Comparison of ENCODE assay signal across 30 cellular contexts in the genomic region with DNA sequence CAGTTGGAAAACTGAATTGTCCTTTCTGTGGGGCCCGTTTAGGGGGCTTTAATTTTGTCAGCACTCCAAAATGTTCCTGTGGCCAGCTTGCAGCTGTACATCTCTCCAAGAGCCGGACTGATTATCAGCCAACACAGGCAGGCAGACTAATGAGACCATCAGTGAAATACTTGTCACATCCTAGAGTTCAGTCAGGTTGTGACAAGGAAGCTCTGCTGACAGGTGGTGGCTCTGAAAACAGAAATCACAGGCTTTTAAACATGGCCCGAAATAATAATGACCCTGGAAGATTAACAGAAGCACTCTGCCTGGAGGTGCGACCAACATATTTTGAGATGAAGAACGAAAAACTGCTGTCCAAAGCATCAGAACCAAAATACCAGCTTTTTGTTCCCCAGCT. TPM values are rescaled to one million over a fixed set of nuclear protein-coding genes. Genes with fewer than 3 reads are reported as not detected.
A peak's percentile ranks its signal among the peaks of the same experiment; 100 is the strongest.
DNase-seq lines count a peak whose midpoint lies in the region; ATAC-seq and TF ChIP-seq lines count a peak whose summit lies in the region.
"Had no signal": no experiment of that assay in that cellular context is flagged by ENCODE, and none has a peak within 500 bp of the region (broad histone marks: within the 10 kb centered on the region; RNA-seq: fewer than 3 reads in every experiment).

No MANE protein-coding gene starts in this region.

- no peaks in the 10 kb centered on the region for H4K20me1 ChIP-seq in neural cell (ENCODE audit: insufficient read depth)

- no peak overlapping the region for H2AFZ ChIP-seq in neural cell (ENCODE audit: low read depth, low read length)

- DNase-seq in left ventricle myocardium inferior, result no peak
- DNase-seq in right atrium auricular region (ENCODE audit: low spot score), result no peak
- peak; percentile 6 for DNase-seq in cerebellum (ENCODE audit: low spot score)
- DNase-seq in tibial artery, result no peak
- DNase-seq in stimulated activated naive CD4-positive, alpha-beta T cell (lab: John Stamatoyannopoulos, UW), result no peak
- no peak for DNase-seq in GM10266 (ENCODE audit: extremely low spot score)
- DNase-seq: ACHN; activated CD4-positive, alpha-beta T cell treated with anti-CD3 and anti-CD28 coated beads for 4 hours; activated naive CD4-positive, alpha-beta T cell treated with anti-CD3 and anti-CD28 coated beads, Interleukin-2, amount 10 ng/mL, durations not matched to agents 7 days and 5 days; adrenal gland; BE2C; CD8-positive, alpha-beta T cell; cortex of kidney; erythroblast; glutamatergic neuron; islet precursor cell; natural killer cell; NCI-H1105 treated with DMSO at 0.1 percent for 48 hours; NCI-H2029 treated with DMSO at 0.1 percent for 48 hours; small intestine; stimulated activated CD4-positive, alpha-beta T cell treated with anti-CD3 and anti-CD28 coated beads, Interleukin-1b, Interleukin-23, amount 100 ng/mL, for 48 hours; T1000; trophoblast cell; WERI-Rb-1 had no signal

- no peak for ATAC-seq in GM21526 (IDR thresholded peaks at IDR 0.05; ENCODE audit: low FRiP score, unreplicated experiment)
- ATAC-seq: activated T-helper 17 cell treated with anti-CD3 and anti-CD28 coated beads, Interleukin-2, amount 50 U/mL, for 72 hours; CD8-positive, alpha-beta T cell; K562; natural killer cell had no signal

- H3K4me1 ChIP-seq in left ventricle myocardium inferior (peaks cover 15% of the 10 kb centered on the region), right atrium auricular region (peaks cover 0 to 22% of the 10 kb centered on the region in 2 donors), tibial artery (peaks cover 0 to 31% (median 9%) of the 10 kb centered on the region in 4 donors)
- H3K4me1 ChIP-seq: adrenal gland, BE2C, SJSA1 had no signal

- TF ChIP-seq RAD21 in neural cell (conservative IDR thresholded peaks at IDR 0.05), result no peak

- H3K27ac ChIP-seq in left ventricle myocardium inferior (replicated peaks), result peak overlapping the region; percentile 13
- H3K27ac ChIP-seq in right atrium auricular region, result peak overlapping the region in 1 of 2 donors; percentile 39
- no peak overlapping the region for H3K27ac ChIP-seq in neural cell (ENCODE audit: low read length)
- peak overlapping the region in 1 of 2 donors; percentile 24 for H3K27ac ChIP-seq in tibial artery
- H3K27ac ChIP-seq: adrenal gland, SJSA1, WERI-Rb-1 had no signal

- no peaks in the 10 kb centered on the region for H3K79me2 ChIP-seq in neural cell (replicated peaks; ENCODE audit: insufficient read depth, low read length)

- H3K9me3 ChIP-seq in left ventricle myocardium inferior (replicated peaks), result no peaks in the 10 kb centered on the region
- H3K9me3 ChIP-seq in right atrium auricular region, result no peaks in the 10 kb centered on the region
- no peaks in the 10 kb centered on the region for H3K9me3 ChIP-seq in neural cell (ENCODE audit: low read length)
- no peaks in the 10 kb centered on the region for H3K9me3 ChIP-seq in tibial artery
- H3K9me3 ChIP-seq: adrenal gland, BE2C, SJSA1 had no signal

- H3K27me3 ChIP-seq in left ventricle myocardium inferior (ENCODE audit: low read depth), result no peaks in the 10 kb centered on the region
- no peaks in the 10 kb centered on the region for H3K27me3 ChIP-seq in right atrium auricular region
- no peaks in the 10 kb centered on the region for H3K27me3 ChIP-seq in neural cell (ENCODE audit: insufficient read depth, low read depth, low read length)
- no peaks in the 10 kb centered on the region for H3K27me3 ChIP-seq in tibial artery
- H3K27me3 ChIP-seq: adrenal gland, BE2C, SJSA1 had no signal

- TF ChIP-seq EP300 in neural cell (conservative IDR thresholded peaks at IDR 0.05; ENCODE audit: poor library complexity, severe bottlenecking), result peak; percentile 61

- TF ChIP-seq CTCF in left ventricle myocardium inferior (IDR thresholded peaks at IDR 0.05; ENCODE audit: borderline replicate concordance), result no peak
- TF ChIP-seq CTCF in right atrium auricular region (IDR thresholded peaks at IDR 0.05), result no peak
- no peak for TF ChIP-seq CTCF in neural cell (IDR thresholded peaks at IDR 0.05; ENCODE audit: poor library complexity, severe bottlenecking)
- no peak for TF ChIP-seq CTCF in tibial artery (IDR thresholded peaks at IDR 0.05)
- TF ChIP-seq CTCF in GM10266 (IDR thresholded peaks at IDR 0.05; ENCODE audit: control insufficient read depth, insufficient read depth, low read depth, missing control alignments), result no peak

- no peaks in the 10 kb centered on the region for H3K9me2 ChIP-seq in neural cell (ENCODE audit: insufficient read depth, low read length)

- no peaks in the 10 kb centered on the region for H3F3A ChIP-seq in neural cell (ENCODE audit: insufficient read depth, low read length, poor library complexity, severe bottlenecking)

- H3K36me3 ChIP-seq in left ventricle myocardium inferior (no peaks in the 10 kb centered on the region), right atrium auricular region (no peaks in the 10 kb centered on the region), neural cell (ENCODE audit: insufficient read depth, low read length) (no peaks in the 10 kb centered on the region), tibial artery (peaks cover 0 to 13% (median 9%) of the 10 kb centered on the region in 3 donors)
- H3K36me3 ChIP-seq: adrenal gland, BE2C, SJSA1, WERI-Rb-1 had no signal

- no peak overlapping the region for H3K9ac ChIP-seq in neural cell (ENCODE audit: low read length)

- intact Hi-C loops in left ventricle myocardium inferior (cut with micrococcal nuclease), result no loop called here
- intact Hi-C loops in tibial artery (cut with DNase I; ENCODE audit: low total_unique reads), result no loop called here

- H3K4me2 ChIP-seq in neural cell (ENCODE audit: low read length), result no peak overlapping the region

- H3K4me3 ChIP-seq in left ventricle myocardium inferior, result no peak overlapping the region
- no peak overlapping the region for H3K4me3 ChIP-seq in right atrium auricular region
- no peak overlapping the region for H3K4me3 ChIP-seq in neural cell (ENCODE audit: low read length)
- H3K4me3 ChIP-seq in tibial artery, result no peak overlapping the region
- H3K4me3 ChIP-seq: adrenal gland, K562, SJSA1 had no signal

TF ChIP-seq in neural cell, 6 proteins besides CTCF, POLR2A, EP300 and RAD21:
- TF ChIP-seq TAF1 (IDR thresholded peaks at IDR 0.05; ENCODE audit: low read depth) (no peak), SMC3 (conservative IDR thresholded peaks at IDR 0.05; ENCODE audit: poor library complexity) (no peak), POLR2AphosphoS5 (IDR thresholded peaks at IDR 0.05) (no peak), EZH2 (IDR thresholded peaks at IDR 0.05; ENCODE audit: borderline replicate concordance, insufficient read depth, low read length, poor library complexity, severe bottlenecking) (no peak), MXI1 (conservative IDR thresholded peaks at IDR 0.05; ENCODE audit: poor library complexity, severe bottlenecking) (no peak)
- TF ChIP-seq, protein P1, sequence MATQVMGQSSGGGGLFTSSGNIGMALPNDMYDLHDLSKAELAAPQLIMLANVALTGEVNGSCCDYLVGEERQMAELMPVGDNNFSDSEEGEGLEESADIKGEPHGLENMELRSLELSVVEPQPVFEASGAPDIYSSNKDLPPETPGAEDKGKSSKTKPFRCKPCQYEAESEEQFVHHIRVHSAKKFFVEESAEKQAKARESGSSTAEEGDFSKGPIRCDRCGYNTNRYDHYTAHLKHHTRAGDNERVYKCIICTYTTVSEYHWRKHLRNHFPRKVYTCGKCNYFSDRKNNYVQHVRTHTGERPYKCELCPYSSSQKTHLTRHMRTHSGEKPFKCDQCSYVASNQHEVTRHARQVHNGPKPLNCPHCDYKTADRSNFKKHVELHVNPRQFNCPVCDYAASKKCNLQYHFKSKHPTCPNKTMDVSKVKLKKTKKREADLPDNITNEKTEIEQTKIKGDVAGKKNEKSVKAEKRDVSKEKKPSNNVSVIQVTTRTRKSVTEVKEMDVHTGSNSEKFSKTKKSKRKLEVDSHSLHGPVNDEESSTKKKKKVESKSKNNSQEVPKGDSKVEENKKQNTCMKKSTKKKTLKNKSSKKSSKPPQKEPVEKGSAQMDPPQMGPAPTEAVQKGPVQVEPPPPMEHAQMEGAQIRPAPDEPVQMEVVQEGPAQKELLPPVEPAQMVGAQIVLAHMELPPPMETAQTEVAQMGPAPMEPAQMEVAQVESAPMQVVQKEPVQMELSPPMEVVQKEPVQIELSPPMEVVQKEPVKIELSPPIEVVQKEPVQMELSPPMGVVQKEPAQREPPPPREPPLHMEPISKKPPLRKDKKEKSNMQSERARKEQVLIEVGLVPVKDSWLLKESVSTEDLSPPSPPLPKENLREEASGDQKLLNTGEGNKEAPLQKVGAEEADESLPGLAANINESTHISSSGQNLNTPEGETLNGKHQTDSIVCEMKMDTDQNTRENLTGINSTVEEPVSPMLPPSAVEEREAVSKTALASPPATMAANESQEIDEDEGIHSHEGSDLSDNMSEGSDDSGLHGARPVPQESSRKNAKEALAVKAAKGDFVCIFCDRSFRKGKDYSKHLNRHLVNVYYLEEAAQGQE (IDR thresholded peaks at IDR 0.05; ENCODE audit: borderline replicate concordance), result no peak

RNA-seq across cellular contexts. Expression of gene RNF180, which starts 47.9 kb away (rescaled TPM):
- total RNA-seq in left ventricle myocardium inferior (12.9 TPM), right atrium auricular region (10 to 100 TPM; 17.8 to 21.1 TPM), cerebellum (55.3 TPM)
- polyA plus RNA-seq in neural cell, result 6.0 and 6.4 TPM in 2 replicates
- 45.5 and 51.5 TPM in 2 replicates for polyA minus RNA-seq in neural cell
- total RNA-seq: activated T-helper 17 cell treated with anti-CD3 and anti-CD28 coated beads, Interleukin-2, amount 50 U/mL, for 72 hours; CD8-positive, alpha-beta T cell; M059J; natural killer cell had no signal
- polyA plus RNA-seq: K562 had no signal
